ENCODE assay signal across 9 cellular contexts in genomic region chr3:3800685-3801509, GRCh38. TPM values are rescaled to one million over a fixed set of nuclear protein-coding genes. Genes with fewer than 3 reads are reported as not detected.
DNase-seq lines count a peak whose midpoint lies in the region; ATAC-seq and TF ChIP-seq lines count a peak whose summit lies in the region.
"Had no signal": no experiment of that assay in that cellular context is flagged by ENCODE, and none has a peak within 500 bp of the region (broad histone marks: within the 10 kb centered on the region; RNA-seq: fewer than 3 reads in every experiment).

No MANE protein-coding gene starts in this region.

- H3K27me3 Mint-ChIP-seq in dendritic cell treated with granulocyte-macrophage colony-stimulating factor and Interleukin-4, amounts not matched to agents 40 ng/mL and 50 ng/mL, for 4 days = peaks cover 64% of the 10 kb centered on the region

- TF ChIP-seq CTCF in thoracic aorta (IDR thresholded peaks at IDR 0.05) = no peak

- DNase-seq in NCI-H748 (lab: John Stamatoyannopoulos, UW; ENCODE audit: unreplicated experiment) = peak; percentile 5
- DNase-seq in NCI-H748 treated with DMSO at 0.1 percent for 48 hours (lab: John Stamatoyannopoulos, UW) = no peak
- DNase-seq in thoracic aorta (ENCODE audit: low spot score) = no peak
- DNase-seq in NCI-H187 treated with DMSO at 0.1 percent for 48 hours (lab: John Stamatoyannopoulos, UW) = no peak
- no peak for DNase-seq in putamen (ENCODE audit: low spot score)

- WGBS in mesodermal cell (ENCODE audit: insufficient coverage in 2 of 2), 2 experiments = 0% methylated on average over 34 to 43 of the region's 53 CpGs

- H3K9me3 Mint-ChIP-seq in dendritic cell treated with granulocyte-macrophage colony-stimulating factor and Interleukin-4, amounts not matched to agents 40 ng/mL and 50 ng/mL, for 4 days = peaks cover 1% of the 10 kb centered on the region

- no peak overlapping the region for H3K27ac ChIP-seq in mesodermal cell (ENCODE audit: low read depth, low read length, severe bottlenecking)
- peak overlapping the region in 1 of 2 donors; percentile 62 for H3K27ac ChIP-seq in thoracic aorta

- ATAC-seq in thoracic aorta (ENCODE audit: insufficient number of reproducible peaks, low FRiP score, low read depth) = no peak
- no peak for ATAC-seq in HG02840 (IDR thresholded peaks at IDR 0.05; ENCODE audit: low FRiP score, unreplicated experiment)

- no peaks in the 10 kb centered on the region for H3K36me3 Mint-ChIP-seq in dendritic cell treated with granulocyte-macrophage colony-stimulating factor and Interleukin-4, amounts not matched to agents 40 ng/mL and 50 ng/mL, for 4 days (ENCODE audit: low read depth)

- no peaks in the 10 kb centered on the region for H3K4me1 ChIP-seq in mesodermal cell (ENCODE audit: control insufficient read depth, insufficient read depth, low read length, poor library complexity, severe bottlenecking)
- H3K4me1 ChIP-seq in thoracic aorta (ENCODE audit: control insufficient read depth in 1 of 2, low read depth in 2 of 2) = peaks cover 0 to 9% of the 10 kb centered on the region in 2 donors

- H3K27ac Mint-ChIP-seq in dendritic cell treated with granulocyte-macrophage colony-stimulating factor and Interleukin-4, amounts not matched to agents 40 ng/mL and 50 ng/mL, for 4 days = no peak overlapping the region

- H3K9me3 ChIP-seq in mesodermal cell (ENCODE audit: control insufficient read depth, low read length) (no peaks in the 10 kb centered on the region), thoracic aorta (no peaks in the 10 kb centered on the region)

- H3K4me1 Mint-ChIP-seq in dendritic cell treated with granulocyte-macrophage colony-stimulating factor and Interleukin-4, amounts not matched to agents 40 ng/mL and 50 ng/mL, for 4 days (ENCODE audit: low read depth) = peaks cover 26% of the 10 kb centered on the region

- peak overlapping the region; percentile 50 for H3K4me3 Mint-ChIP-seq in dendritic cell treated with granulocyte-macrophage colony-stimulating factor and Interleukin-4, amounts not matched to agents 40 ng/mL and 50 ng/mL, for 4 days

- intact Hi-C loops in dendritic cell treated with granulocyte-macrophage colony-stimulating factor and Interleukin-4, amounts not matched to agents 40 ng/mL and 50 ng/mL, for 4 days (cut with micrococcal nuclease) = no loop called here

- peak overlapping the region; percentile 83 for H3K4me3 ChIP-seq in mesodermal cell (ENCODE audit: extremely low read depth, insufficient read depth, low read length, poor library complexity, severe bottlenecking)
- peak overlapping the region; percentile 85 for H3K4me3 ChIP-seq in thoracic aorta

- H3K36me3 ChIP-seq in mesodermal cell (ENCODE audit: control insufficient read depth, insufficient read depth, low read length) (peaks cover 19% of the 10 kb centered on the region), thoracic aorta (no peaks in the 10 kb centered on the region)

- no peaks in the 10 kb centered on the region for H3K27me3 ChIP-seq in thoracic aorta (replicated peaks; ENCODE audit: insufficient read depth)

RNA-seq across cellular contexts. Expression of gene LRRN1, which starts 1.7 kb away (rescaled TPM):
- 78.3 TPM for polyA plus RNA-seq in mesodermal cell (2013, experiment 1 of 2)
- 72.2 TPM for polyA plus RNA-seq in mesodermal cell (2013, experiment 2 of 2)
- total RNA-seq in thoracic aorta = 1 to 10 TPM; 4.3 to 7.7 TPM
- total RNA-seq: T-helper 2 cell treated with Interferon-gamma antibody and Interleukin-4, amounts not matched to agents 100 ng/mL and 5 ng/mL, for 36 hours had no signal
